Comparison of ENCODE assay signal across 11 cellular contexts in genomic region chr19:15381429-15381828, GRCh38. TPM values are rescaled to one million over a fixed set of nuclear protein-coding genes. Genes with fewer than 3 reads are reported as not detected.
DNase-seq lines count a peak whose midpoint lies in the region; ATAC-seq and TF ChIP-seq lines count a peak whose summit lies in the region.
"Had no signal": no experiment of that assay in that cellular context is flagged by ENCODE, and none has a peak within 500 bp of the region (broad histone marks: within the 10 kb centered on the region; RNA-seq: fewer than 3 reads in every experiment).

No MANE protein-coding gene starts in this region.

- no TSS peak for BruUV-seq in HCT116 (replicated peaks; lab: Mats Ljungman, UMichigan)

- peaks cover 17 to 68% (median 34%) of the 10 kb centered on the region in 11 experiments; a peak in 21 of 22 replicates for H4K20me1 ChIP-seq in BLaER1 treated with 17β-estradiol and CSF1 and Interleukin-3, amounts not matched to agents 10 nM and 100 nM
- H4K20me1 ChIP-seq in HCT116 (ENCODE audit: insufficient read depth) = peaks cover 9% of the 10 kb centered on the region; the same call in 1 of the 2 replicates

- H3K9me2 ChIP-seq in HCT116 (ENCODE audit: insufficient read depth) = no peaks in the 10 kb centered on the region

- TF ChIP-seq POLR2A in HCT116 (IDR thresholded peaks at IDR 0.05; ENCODE audit: borderline replicate concordance, extremely low read depth, insufficient read depth, insufficient read length) = no peak

- H3K27ac Mint-ChIP-seq in activated naive CD8-positive, alpha-beta T cell = peak overlapping the region; percentile 72
- H3K27ac Mint-ChIP-seq in naive thymus-derived CD8-positive, alpha-beta T cell = peak overlapping the region in 7 of 10 donors; percentile 7 to 96 (median 48)

- peaks cover 19 to 52% (median 39%) of the 10 kb centered on the region in 11 experiments for H3K36me3 ChIP-seq in BLaER1 treated with 17β-estradiol and CSF1 and Interleukin-3, amounts not matched to agents 10 nM and 100 nM
- H3K36me3 ChIP-seq in HCT116 (ENCODE audit: control insufficient read depth in 1 of 2, insufficient read depth in 2 of 2, low read length in 2 of 2) = peaks cover 0 to 5% of the 10 kb centered on the region in 2 experiments; a peak in 3 of 4 replicates

- no peak overlapping the region for H2AFZ ChIP-seq in HCT116 (ENCODE audit: low read depth, low read length, poor library complexity, severe bottlenecking)

- H3K27ac ChIP-seq in BLaER1 treated with 17β-estradiol and CSF1 and Interleukin-3, amounts not matched to agents 10 nM and 100 nM = no peak overlapping the region
- H3K27ac ChIP-seq in HCT116 (ENCODE audit: low read depth, low read length) = peak overlapping the region; percentile 88; the same call in 1 of the 2 replicates

- H3K27me3 ChIP-seq in BLaER1 treated with 17β-estradiol and CSF1 and Interleukin-3, amounts not matched to agents 10 nM and 100 nM = no peaks in the 10 kb centered on the region
- H3K27me3 ChIP-seq in HCT116 (ENCODE audit: insufficient read depth, low read length) = no peaks in the 10 kb centered on the region

- CTCF ChIA-PET in HCT116 (lab: Charles Lee) = no interaction called here

- no peaks in the 10 kb centered on the region for H3K9me3 ChIP-seq in BLaER1 treated with 17β-estradiol and CSF1 and Interleukin-3, amounts not matched to agents 10 nM and 100 nM (replicated peaks in 1 of 11)
- no peaks in the 10 kb centered on the region for H3K9me3 ChIP-seq in HCT116 (ENCODE audit: control insufficient read depth in 1 of 2, insufficient read depth in 1 of 2, low read depth in 1 of 2, low read length in 2 of 2)

- no peak overlapping the region for H3K4me3 ChIP-seq in BLaER1 treated with 17β-estradiol and CSF1 and Interleukin-3, amounts not matched to agents 10 nM and 100 nM
- H3K4me3 ChIP-seq in HCT116 (replicated peaks in 1 of 2; ENCODE audit: low read depth in 1 of 2, low read length in 2 of 2) = no peak overlapping the region
- H3K4me3 ChIP-seq: K562 had no signal

- H3K79me2 ChIP-seq in HCT116 (ENCODE audit: insufficient read depth, low read length) = peaks cover 43% of the 10 kb centered on the region

- peaks cover 27 to 42% (median 35%) of the 10 kb centered on the region in 10 experiments for H3K4me1 ChIP-seq in BLaER1 treated with 17β-estradiol and CSF1 and Interleukin-3, amounts not matched to agents 10 nM and 100 nM
- H3K4me1 ChIP-seq in HCT116 (ENCODE audit: control insufficient read depth in 1 of 2, insufficient read depth in 2 of 2, low read length in 2 of 2) = peaks cover 12 to 31% of the 10 kb centered on the region in 2 experiments

- H3K27me3 Mint-ChIP-seq in activated naive CD8-positive, alpha-beta T cell = no peaks in the 10 kb centered on the region
- no peaks in the 10 kb centered on the region for H3K27me3 Mint-ChIP-seq in naive thymus-derived CD8-positive, alpha-beta T cell

- no peak for TF ChIP-seq CTCF in HCT116 (IDR thresholded peaks at IDR 0.05 in 2 of 3, conservative IDR thresholded peaks at IDR 0.05 in 1 of 3; ENCODE audit: borderline replicate concordance in 1 of 3, insufficient read depth in 1 of 3, low read depth in 2 of 3, low read length in 2 of 3)

- H3K4me3 Mint-ChIP-seq in activated naive CD8-positive, alpha-beta T cell = peak overlapping the region; percentile 85
- H3K4me3 Mint-ChIP-seq in naive thymus-derived CD8-positive, alpha-beta T cell = peak overlapping the region in 8 of 10 donors; percentile 18 to 100 (median 88)

- DNase-seq in HCT116 (ENCODE audit: low read depth, low spot score) (no peak), NCI-H1048 (lab: John Stamatoyannopoulos, UW) (no peak), H4 (ENCODE audit: low spot score) (no peak), DMS53 treated with DMSO at 0.1 percent for 48 hours (lab: John Stamatoyannopoulos, UW; ENCODE audit: unreplicated experiment) (no peak)
- no peak for DNase-seq in naive thymus-derived CD8-positive, alpha-beta T cell
- DNase-seq: COR-L47, NCI-H2081 treated with DMSO at 0.1 percent for 48 hours had no signal

- no peak overlapping the region; a peak in 1 of 22 replicates for H3K9ac ChIP-seq in BLaER1 treated with 17β-estradiol and CSF1 and Interleukin-3, amounts not matched to agents 10 nM and 100 nM
- H3K9ac ChIP-seq in HCT116 (ENCODE audit: low read length) = no peak overlapping the region

- RAD21 ChIA-PET in HCT116 (lab: Charles Lee; ENCODE audit: low non-redundant PET in 1 of 2, low total read pairs in 2 of 2, uncharacterized antibody in 2 of 2, unreplicated experiment in 2 of 2) = no interaction called here

- H3K4me1 Mint-ChIP-seq in activated naive CD8-positive, alpha-beta T cell (ENCODE audit: low read depth) = peaks cover 32% of the 10 kb centered on the region
- peaks cover 18 to 32% (median 30%) of the 10 kb centered on the region in 4 donors for H3K4me1 Mint-ChIP-seq in naive thymus-derived CD8-positive, alpha-beta T cell

- no peak for TF ChIP-seq RAD21 in HCT116 (IDR thresholded peaks at IDR 0.05; ENCODE audit: low read depth)

- intact Hi-C loops in HCT116 (cut with micrococcal nuclease) = loop anchor here (2.0 kb wide), 1 partner anchor 37 kb away; the partner anchor contains the start of gene AKAP8L

- ATAC-seq in HCT116 (no peak), HG02588 (IDR thresholded peaks at IDR 0.05; ENCODE audit: unreplicated experiment) (no peak)
- ATAC-seq in naive thymus-derived CD8-positive, alpha-beta T cell = no peak
- ATAC-seq: K562 had no signal

- no peaks in the 10 kb centered on the region for H3K36me3 Mint-ChIP-seq in activated naive CD8-positive, alpha-beta T cell
- H3K36me3 Mint-ChIP-seq in naive thymus-derived CD8-positive, alpha-beta T cell = peaks cover 0 to 6% (median 0%) of the 10 kb centered on the region in 3 donors

- H3K4me2 ChIP-seq in BLaER1 treated with 17β-estradiol and CSF1 and Interleukin-3, amounts not matched to agents 10 nM and 100 nM = peak overlapping the region in 8 of 11 experiments; percentile 73 to 97 (median 94); a peak in 10 of 22 replicates
- peak overlapping the region; percentile 97 for H3K4me2 ChIP-seq in HCT116 (ENCODE audit: low read length)

- POLR2A ChIA-PET in HCT116 (lab: Charles Lee) = no interaction called here
- POLR2A ChIA-PET in naive thymus-derived CD8-positive, alpha-beta T cell (lab: Charles Lee) = no interaction called here

- no peaks in the 10 kb centered on the region for H3K9me3 Mint-ChIP-seq in activated naive CD8-positive, alpha-beta T cell (ENCODE audit: low read depth)
- H3K9me3 Mint-ChIP-seq in naive thymus-derived CD8-positive, alpha-beta T cell = no peaks in the 10 kb centered on the region

TF ChIP-seq in HCT116, 20 proteins besides CTCF, POLR2A, EP300 and RAD21:
- TF ChIP-seq ZNF274 (IDR thresholded peaks at IDR 0.05; ENCODE audit: low read depth, low read length) (no peak), JUND (IDR thresholded peaks at IDR 0.05) (no peak), EZH2phosphoT487 (IDR thresholded peaks at IDR 0.05; ENCODE audit: borderline replicate concordance) (no peak), CEBPB (IDR thresholded peaks at IDR 0.05; ENCODE audit: low read depth) (no peak), SP1 (IDR thresholded peaks at IDR 0.05; ENCODE audit: low read depth) (no peak), ATF3 (IDR thresholded peaks at IDR 0.05) (no peak), ELF1 (IDR thresholded peaks at IDR 0.05; ENCODE audit: borderline replicate concordance, low read depth) (no peak), SIN3A (IDR thresholded peaks at IDR 0.05; ENCODE audit: low read depth) (no peak), EZH2 (IDR thresholded peaks at IDR 0.05) (no peak), POLR2AphosphoS5 (IDR thresholded peaks at IDR 0.05; ENCODE audit: low read depth, low read length) (no peak), CBX3 (IDR thresholded peaks at IDR 0.05; ENCODE audit: low read depth) (no peak), EGR1 (IDR thresholded peaks at IDR 0.05; ENCODE audit: low read depth) (no peak), ZFX (IDR thresholded peaks at IDR 0.05) (no peak), YY1 (IDR thresholded peaks at IDR 0.05; ENCODE audit: extremely low read depth, insufficient replicate concordance, low read depth, low read length) (no peak)
- TF ChIP-seq, protein P1, sequence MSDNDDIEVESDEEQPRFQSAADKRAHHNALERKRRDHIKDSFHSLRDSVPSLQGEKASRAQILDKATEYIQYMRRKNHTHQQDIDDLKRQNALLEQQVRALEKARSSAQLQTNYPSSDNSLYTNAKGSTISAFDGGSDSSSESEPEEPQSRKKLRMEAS (IDR thresholded peaks at IDR 0.05) = no peak

RNA-seq across cellular contexts. Expression of gene AKAP8, which starts 1.8 kb away (rescaled TPM):
- 50.6 TPM for total RNA-seq in HCT116 (2021; ENCODE audit: unreplicated experiment)
- polyA plus RNA-seq in HCT116 (2012) = 16.5 and 18.4 TPM in 2 replicates
- total RNA-seq in naive thymus-derived CD8-positive, alpha-beta T cell = 10 to 100 TPM; 74.2 to 86.9 TPM
- polyA plus RNA-seq in naive thymus-derived CD8-positive, alpha-beta T cell = 10 to 100 TPM; 12.8 to 16.7 (median 14.2) TPM
- 14.4 and 18.4 TPM in 2 replicates for total RNA-seq in H4 (2014; rRNA removed; shearing (Covaris generic))

RNA-seq across cellular contexts. Expression of gene AKAP8L, which starts 37.4 kb away (rescaled TPM):
- 106 TPM for total RNA-seq in HCT116 (2021; ENCODE audit: unreplicated experiment)
- 84.8 and 106 TPM in 2 replicates for polyA plus RNA-seq in HCT116 (2012)
- 100 to 1,000 TPM; 231 to 232 TPM for total RNA-seq in naive thymus-derived CD8-positive, alpha-beta T cell
- polyA plus RNA-seq in naive thymus-derived CD8-positive, alpha-beta T cell = 10 to 100 TPM; 38.7 to 80.7 (median 40.6) TPM
- 37.5 and 48.6 TPM in 2 replicates for total RNA-seq in H4 (2014; rRNA removed; shearing (Covaris generic))

RNA-seq across cellular contexts. Expression of gene BRD4, which starts 49.1 kb away (rescaled TPM):
- 52.9 TPM for total RNA-seq in HCT116 (2021; ENCODE audit: unreplicated experiment)
- 22.3 and 30.2 TPM in 2 replicates for polyA plus RNA-seq in HCT116 (2012)
- 100 to 1,000 TPM; 172 to 180 TPM for total RNA-seq in naive thymus-derived CD8-positive, alpha-beta T cell
- 10 to 100 TPM; 10.6 to 37.2 (median 11.5) TPM for polyA plus RNA-seq in naive thymus-derived CD8-positive, alpha-beta T cell
- total RNA-seq in H4 (2014; rRNA removed; shearing (Covaris generic)) = 6.4 and 11.0 TPM in 2 replicates
